ENCODE assay signal across 1 cellular context in genomic region chr19:39506944-39507714, GRCh38.
TF ChIP-seq lines count a peak whose summit lies in the region.

No MANE protein-coding gene starts in this region.

TF ChIP-seq in K562, 482 proteins besides CTCF, POLR2A, EP300 and RAD21 (continued from another document):
- TF ChIP-seq ZBTB40 (IDR thresholded peaks at IDR 0.05) (0 out of 2 replicates have a peak, but pooled peaks have one; percentile 10), ZBTB40 (CRISPR knock-in tag; IDR thresholded peaks at IDR 0.05) (no peak), ID3 (CRISPR knock-in tag; IDR thresholded peaks at IDR 0.05) (no peak), ID3 (tag; IDR thresholded peaks at IDR 0.05) (peak; percentile 69), POLR3A (IDR thresholded peaks at IDR 0.05; ENCODE audit: borderline replicate concordance, extremely low read depth, insufficient read depth, insufficient read length) (no peak), NR1H2 (CRISPR knock-in tag; IDR thresholded peaks at IDR 0.05) (peak; percentile 50; the same call in 1 of the 2 replicates), TCF3 (CRISPR knock-in tag; IDR thresholded peaks at IDR 0.05) (peak; percentile 31; the same call in 1 of the 2 replicates), MXD1 (CRISPR knock-in tag; IDR thresholded peaks at IDR 0.05; ENCODE audit: borderline replicate concordance, poor library complexity, severe bottlenecking) (peak; percentile 48), SIN3A (IDR thresholded peaks at IDR 0.05; ENCODE audit: borderline replicate concordance in 2 of 2, control insufficient read depth in 1 of 2, low read depth in 2 of 2, low read length in 2 of 2) (peak; percentile 32 to 55; a peak in 1 of 4 replicates), NR2C2 (CRISPR knock-in tag; IDR thresholded peaks at IDR 0.05) (0 out of 2 replicates have a peak, but pooled peaks have one; percentile 40), NR2C2 (tag; IDR thresholded peaks at IDR 0.05) (no peak), HMGXB4 (CRISPR knock-in tag; IDR thresholded peaks at IDR 0.05) (no peak), ZNF639 (CRISPR knock-in tag; conservative IDR thresholded peaks at IDR 0.05 in 1 of 2, IDR thresholded peaks at IDR 0.05 in 1 of 2) (no peak), JUN (IDR thresholded peaks at IDR 0.05; ENCODE audit: borderline replicate concordance, low read depth, low read length) (peak; percentile 25; the same call in 1 of the 2 replicates), JUN (CRISPR knock-in tag; IDR thresholded peaks at IDR 0.05; ENCODE audit: borderline replicate concordance) (no peak; the same call in 1 of the 2 replicates), MAZ (CRISPR knock-in tag; conservative IDR thresholded peaks at IDR 0.05 in 1 of 2, IDR thresholded peaks at IDR 0.05 in 1 of 2) (0 out of 4 replicates have a peak, but pooled peaks of 1 of the 2 experiments have one; percentile 50), RBBP5 (IDR thresholded peaks at IDR 0.05; ENCODE audit: borderline replicate concordance, insufficient read depth, low read length, poor library complexity, severe bottlenecking) (peak; percentile 66), SP1 (CRISPR knock-in tag; IDR thresholded peaks at IDR 0.05) (no peak), NRF1 (conservative IDR thresholded peaks at IDR 0.05 in 1 of 2, IDR thresholded peaks at IDR 0.05 in 1 of 2) (peak; percentile 89 to 93), TFAP4 (CRISPR knock-in tag; IDR thresholded peaks at IDR 0.05; ENCODE audit: borderline replicate concordance) (peak; percentile 32; the same call in 1 of the 2 replicates), ZNF431 (CRISPR knock-in tag; IDR thresholded peaks at IDR 0.05) (peak; percentile 81; the same call in 1 of the 2 replicates), NEUROD1 (IDR thresholded peaks at IDR 0.05; ENCODE audit: borderline replicate concordance, low read depth, low read length, partially characterized antibody) (no peak), ATF6 (CRISPR knock-in tag; IDR thresholded peaks at IDR 0.05) (peak; percentile 97), ZNF282 (CRISPR knock-in tag; IDR thresholded peaks at IDR 0.05) (peak; percentile 95), ATF2 (CRISPR knock-in tag; IDR thresholded peaks at IDR 0.05) (no peak), SMAD1 (IDR thresholded peaks at IDR 0.05; ENCODE audit: low read depth, low read length, partially characterized antibody) (no peak), SAP30 (IDR thresholded peaks at IDR 0.05; ENCODE audit: borderline replicate concordance, insufficient read depth, low read depth, low read length, poor library complexity, severe bottlenecking) (peak; percentile 66), RBFOX2 (IDR thresholded peaks at IDR 0.05; ENCODE audit: low read depth, low read length) (peak; percentile 70), HDAC2 (IDR thresholded peaks at IDR 0.05) (peak; percentile 70; the same call in 1 of the 2 replicates), MTA2 (IDR thresholded peaks at IDR 0.05; ENCODE audit: low read depth) (no peak), DNMT1 (IDR thresholded peaks at IDR 0.05) (no peak), FOXA3 (CRISPR knock-in tag; conservative IDR thresholded peaks at IDR 0.05 in 1 of 2, IDR thresholded peaks at IDR 0.05 in 1 of 2) (peak in 1 of 2 experiments; percentile 64; a peak in 1 of 4 replicates), MTA1 (IDR thresholded peaks at IDR 0.05; ENCODE audit: borderline replicate concordance) (no peak), MNT (conservative IDR thresholded peaks at IDR 0.05) (peak in 1 of 2 experiments; percentile 90; a peak in 3 of 4 replicates), SETDB1 (IDR thresholded peaks at IDR 0.05; ENCODE audit: low read length) (peak; percentile 52), U2AF2 (optimal IDR thresholded peaks at IDR 0.05; ENCODE audit: low read depth, low read length) (no peak), GABPB2 (CRISPR knock-in tag; conservative IDR thresholded peaks at IDR 0.05) (no peak), MEIS2 (IDR thresholded peaks at IDR 0.05; ENCODE audit: partially characterized antibody) (peak; percentile 73), ZNF766 (CRISPR knock-in tag; conservative IDR thresholded peaks at IDR 0.05) (peak; percentile 75; the same call in 1 of the 2 replicates), ZNF695 (CRISPR knock-in tag; IDR thresholded peaks at IDR 0.05) (no peak), CBX1 (IDR thresholded peaks at IDR 0.05; ENCODE audit: low read depth) (peak; percentile 73; the same call in 1 of the 2 replicates)
